Comparison of ENCODE assay signal across 1 cellular context in genomic region chr10:62180677-62181076, GRCh38.
TF ChIP-seq lines count a peak whose summit lies in the region.

No MANE protein-coding gene starts in this region.

TF ChIP-seq in GM23338, 12 proteins besides CTCF, POLR2A, EP300 and RAD21:
- TF ChIP-seq STAT1 (IDR thresholded peaks at IDR 0.05; ENCODE audit: unreplicated experiment) (no peak), ZNF331 (CRISPR knock-in tag; IDR thresholded peaks at IDR 0.05; ENCODE audit: low read depth) (peak; percentile 47; the same call in 1 of the 2 replicates)
